In the genomic region with DNA sequence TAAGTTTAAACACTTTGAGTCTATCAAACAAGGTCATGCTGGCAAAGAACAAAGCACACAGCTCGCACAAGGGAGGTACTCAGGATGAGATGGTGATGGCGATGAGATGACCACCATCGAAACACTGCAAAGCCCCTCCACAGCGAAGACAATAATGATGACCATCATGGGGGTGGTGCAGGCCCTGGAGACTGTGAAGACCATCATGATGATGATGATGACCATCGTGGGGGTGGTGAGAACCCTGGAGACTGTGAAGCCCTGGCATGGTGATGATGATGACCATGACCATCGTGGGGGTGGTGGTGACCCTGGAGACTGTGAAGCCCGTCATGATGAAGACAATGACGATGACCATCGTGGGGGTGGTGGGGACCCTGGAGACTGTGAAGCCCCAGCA, we compare ENCODE assay signal across 32 cellular contexts.
"Had no signal": no experiment of that assay in that cellular context is flagged by ENCODE, and none has a peak within 500 bp of the region (broad histone marks: within the 10 kb centered on the region; RNA-seq: fewer than 3 reads in every experiment).

No MANE protein-coding gene starts in this region.

- H3K4me1 ChIP-seq: adrenal gland, body of pancreas, breast epithelium had no signal

- H3K36me3 ChIP-seq: adrenal gland, brain microvascular endothelial cell, breast epithelium had no signal

- H3K9me3 ChIP-seq: adrenal gland, body of pancreas, breast epithelium had no signal

- H3K27me3 ChIP-seq: adrenal gland, body of pancreas, brain microvascular endothelial cell had no signal

- H3K27ac ChIP-seq: adrenal gland, body of pancreas, brain microvascular endothelial cell, breast epithelium, VCaP had no signal

- DNase-seq: activated B cell treated with CpG ODN at 0.5 μM for 24 hours; activated CD4-positive, alpha-beta memory T cell treated with anti-CD3 and anti-CD28 coated beads for 36 hours; activated CD4-positive, alpha-beta T cell treated with anti-CD3 and anti-CD28 coated beads for 4 hours; activated CD4-positive, alpha-beta T cell treated with anti-CD3 and anti-CD28 coated beads, Interleukin-2, amount 10 ng/mL, durations not matched to agents 24 days and 14 days; activated CD4-positive, alpha-beta T cell treated with anti-CD3 and anti-CD28 coated beads, Interleukin-2, amount 50 U/mL, for 1 hour; activated CD4-positive, alpha-beta T cell treated with anti-CD3 and anti-CD28 coated beads, Interleukin-2, amount 50 U/mL, for 4 hours; activated CD4-positive, CD25-positive, alpha-beta regulatory T cell treated with anti-CD3 and anti-CD28 coated beads, Interleukin-2, amount 50 U/mL, for 72 hours; activated CD8-positive, alpha-beta T cell treated with anti-CD3 and anti-CD28 coated beads for 36 hours; activated effector memory CD4-positive, alpha-beta T cell treated with anti-CD3 and anti-CD28 coated beads, Interleukin-2, amount 50 U/mL, for 16 hours; activated gamma-delta T cell treated with Interleukin-2 at 50 U/mL for 16 hours; activated naive CD4-positive, alpha-beta T cell; activated naive CD4-positive, alpha-beta T cell treated with anti-CD3 and anti-CD28 coated beads for 36 hours; activated naive CD4-positive, alpha-beta T cell treated with anti-CD3 and anti-CD28 coated beads, Interleukin-2, amount 50 U/mL, for 16 hours; activated naive CD8-positive, alpha-beta T cell treated with anti-CD3 and anti-CD28 coated beads for 36 hours; activated T-cell treated with anti-CD3 and anti-CD28 coated beads for 4 hours; activated T-cell treated with anti-CD3 and anti-CD28 coated beads, Interleukin-2, amount 50 U/mL, for 1 hour; activated T-cell treated with anti-CD3 and anti-CD28 coated beads, Interleukin-2, amount 50 U/mL, for 4 hours; activated T-cell treated with anti-CD3 and anti-CD28 coated beads, Interleukin-2, amount 50 U/mL, for 72 hours; adrenal gland; amniotic stem cell; aorta; body of pancreas; brain microvascular endothelial cell; central memory CD4-positive, alpha-beta T cell; SW 1271; T-helper 1 cell; T-helper 2 cell; T-helper 9 cell had no signal

- ATAC-seq: activated CD8-positive, alpha-beta T cell treated with anti-CD3 and anti-CD28 coated beads for 36 hours; activated naive CD4-positive, alpha-beta T cell treated with anti-CD3 and anti-CD28 coated beads, Interleukin-2, amount 50 U/mL, for 72 hours; activated T-cell treated with anti-CD3 and anti-CD28 coated beads, Interleukin-2, amount 50 U/mL, for 4 hours; activated T-cell treated with anti-CD3 and anti-CD28 coated beads, Interleukin-2, amount 50 U/mL, for 72 hours; activated T-helper 17 cell treated with anti-CD3 and anti-CD28 coated beads, Interleukin-2, amount 50 U/mL, for 72 hours; body of pancreas had no signal

- H3K4me3 ChIP-seq: adrenal gland, body of pancreas, breast epithelium had no signal
